Comparison of ENCODE assay signal across 14 cellular contexts in the genomic region with DNA sequence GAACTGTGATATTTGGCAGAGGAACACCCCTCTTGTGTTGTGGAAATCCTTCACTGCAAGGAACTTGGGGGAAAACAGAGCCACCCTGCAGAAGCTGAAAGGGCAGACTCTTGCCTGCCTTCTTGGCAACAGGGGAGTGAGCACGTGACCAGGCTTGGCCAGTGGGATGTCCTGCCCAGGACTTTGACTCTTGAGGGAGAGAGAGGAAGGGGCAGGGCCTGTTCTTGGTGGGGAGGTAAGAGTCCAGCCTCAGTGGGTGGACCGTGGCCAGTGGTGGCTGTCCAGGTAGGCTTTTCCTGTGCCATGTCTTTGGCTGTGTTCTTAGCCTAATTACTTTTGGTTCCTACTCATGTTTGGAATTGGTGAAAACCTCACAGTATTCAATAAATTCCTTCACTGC. TPM values are rescaled to one million over a fixed set of nuclear protein-coding genes. Genes with fewer than 3 reads are reported as not detected.
A peak's percentile ranks its signal among the peaks of the same experiment; 100 is the strongest.
DNase-seq lines count a peak whose midpoint lies in the region; ATAC-seq, FAIRE-seq and TF ChIP-seq lines count a peak whose summit lies in the region.
"Had no signal": no experiment of that assay in that cellular context is flagged by ENCODE, and none has a peak within 500 bp of the region (broad histone marks: within the 10 kb centered on the region; RNA-seq: fewer than 3 reads in every experiment).

No MANE protein-coding gene starts in this region.

- H3K4me1 Mint-ChIP-seq in stimulated activated naive CD8-positive, alpha-beta T cell treated with anti-CD3 and anti-CD28 coated beads, Interleukin-15, Interleukin-2, amounts not matched to agents 100 ng/mL and 50 ng/mL, for 24 hours (ENCODE audit: low read depth): peaks cover 11% of the 10 kb centered on the region
- peaks cover 12% of the 10 kb centered on the region for H3K4me1 Mint-ChIP-seq in WTC11

- BruUV-seq in HepG2 (replicated peaks; lab: Mats Ljungman, UMichigan): no TSS peak

- no peak for TF ChIP-seq RAD21 in HepG2 (CRISPR knock-in tag; IDR thresholded peaks at IDR 0.05)

- H3K27ac Mint-ChIP-seq in stimulated activated naive CD8-positive, alpha-beta T cell treated with anti-CD3 and anti-CD28 coated beads, Interleukin-15, Interleukin-2, amounts not matched to agents 100 ng/mL and 50 ng/mL, for 24 hours: peak overlapping the region; percentile 53
- no peak overlapping the region for H3K27ac Mint-ChIP-seq in WTC11
- H3K27ac Mint-ChIP-seq: activated naive CD4-positive, alpha-beta T cell treated with anti-CD3 and anti-CD28 coated beads, Interleukin-2, amount 50 U/mL, for 72 hours had no signal

- H3K79me2 ChIP-seq in HepG2 (ENCODE audit: insufficient read depth, low read length): no peaks in the 10 kb centered on the region

- FAIRE-seq in HepG2 (lab: Jason Lieb, UNC): peak; percentile 67
- FAIRE-seq: G401.6 had no signal

- H2AFZ ChIP-seq in HepG2 (ENCODE audit: low read length): no peak overlapping the region

- POLR2A ChIA-PET in WTC11 (lab: Charles Lee) (interaction anchor here (0.7 kb wide), 1 partner anchor 205 kb away, joined by 3 read pairs; no protein-coding TSS in a partner anchor), HepG2 (lab: Yijun Ruan, JAX) (no interaction called here)

- 0% methylated on average over 2 of the region's 2 CpGs for WGBS in HepG2 (ENCODE audit: low lambda C conversion rate)

- no peaks in the 10 kb centered on the region for H3K36me3 ChIP-seq in HepG2 (replicated peaks in 1 of 2; ENCODE audit: control insufficient read depth in 1 of 2, insufficient read depth in 2 of 2, low read length in 2 of 2)
- no peaks in the 10 kb centered on the region for H3K36me3 ChIP-seq in upper lobe of right lung

- no peak for ATAC-seq in stimulated activated naive CD8-positive, alpha-beta T cell treated with anti-CD3 and anti-CD28 coated beads, Interleukin-15, Interleukin-2, amounts not matched to agents 100 U/mL and 50 U/mL, for 24 hours
- ATAC-seq in WTC11 (peak; percentile 71), HepG2 (peak; percentile 84), upper lobe of right lung (peak; percentile 56)

- no peak overlapping the region for H3K4me3 Mint-ChIP-seq in stimulated activated naive CD8-positive, alpha-beta T cell treated with anti-CD3 and anti-CD28 coated beads, Interleukin-15, Interleukin-2, amounts not matched to agents 100 ng/mL and 50 ng/mL, for 24 hours
- no peak overlapping the region for H3K4me3 Mint-ChIP-seq in WTC11
- H3K4me3 Mint-ChIP-seq: IgD-negative memory B cell; stimulated activated naive CD8-positive, alpha-beta T cell treated with anti-CD3 and anti-CD28 coated beads, Interleukin-15, amount 100 ng/mL, for 72 hours had no signal

- in situ Hi-C loops in HepG2 (cut with HindIII; ENCODE audit: extremely low pct_ligation_motif_present, low pct_unique_long_range_greater_than_20kb): no loop called here

- H3K36me3 Mint-ChIP-seq in stimulated activated naive CD8-positive, alpha-beta T cell treated with anti-CD3 and anti-CD28 coated beads, Interleukin-15, Interleukin-2, amounts not matched to agents 100 ng/mL and 50 ng/mL, for 24 hours (ENCODE audit: low read depth): no peaks in the 10 kb centered on the region
- H3K36me3 Mint-ChIP-seq in WTC11: peaks cover 2% of the 10 kb centered on the region
- H3K36me3 Mint-ChIP-seq: activated naive CD4-positive, alpha-beta T cell treated with anti-CD3 and anti-CD28 coated beads, Interleukin-2, amount 50 U/mL, for 72 hours; IgD-negative memory B cell had no signal

- DNase-seq in stimulated activated naive CD8-positive, alpha-beta T cell treated with anti-CD3 and anti-CD28 coated beads, Interleukin-15, Interleukin-2, amounts not matched to agents 100 U/mL and 50 U/mL, for 24 hours: no peak
- DNase-seq in WTC11 (ENCODE audit: low spot score) (no peak), HepG2 (ENCODE audit: low spot score) (peak; percentile 47), upper lobe of right lung (no peak), SIG-M5 (lab: John Stamatoyannopoulos, UW) (no peak), NCI-H146 (lab: John Stamatoyannopoulos, UW) (no peak), DMS114 treated with DMSO at 0.1 percent for 48 hours (lab: John Stamatoyannopoulos, UW; ENCODE audit: unreplicated experiment) (no peak)
- DNase-seq: NCI-H1930; stimulated activated CD4-positive, alpha-beta T cell treated with anti-CD3 and anti-CD28 coated beads, Interleukin-4, amount 100 ng/mL, for 24 hours; stimulated activated naive CD8-positive, alpha-beta T cell treated with anti-CD3 and anti-CD28 coated beads, Interleukin-15, amount 100 ng/mL, for 72 hours had no signal

- H3K9me3 ChIP-seq in HepG2 (ENCODE audit: low read length): no peaks in the 10 kb centered on the region
- no peaks in the 10 kb centered on the region for H3K9me3 ChIP-seq in upper lobe of right lung

- CTCF ChIA-PET in WTC11 (lab: Charles Lee): interaction anchor here (1.0 to 1.2 kb wide), 2 partner anchors 10 to 41 kb away, joined by 3 to 6 read pairs; no protein-coding TSS in a partner anchor
- CTCF ChIA-PET in HepG2 (lab: Yijun Ruan, JAX; ENCODE audit: low intra/inter-chr PET ratio, low total read pairs): no interaction called here

- intact Hi-C loops in HepG2 (cut with micrococcal nuclease; ENCODE audit: unreplicated experiment) (no loop called here), upper lobe of right lung (cut with DNase I) (no loop called here)

- H3K4me3 ChIP-seq in HepG2 (replicated peaks in 1 of 3; ENCODE audit: insufficient read depth in 1 of 3, low read depth in 2 of 3, low read length in 3 of 3) (peak overlapping the region in 1 of 3 experiments; percentile 27; a peak in 1 of 6 replicates), upper lobe of right lung (no peak overlapping the region)

- TF ChIP-seq CTCF in WTC11 (IDR thresholded peaks at IDR 0.05) (no peak), HepG2 (CRISPR knock-in tag; IDR thresholded peaks at IDR 0.05) (no peak), upper lobe of right lung (IDR thresholded peaks at IDR 0.05) (no peak)

- H3K9me3 Mint-ChIP-seq in stimulated activated naive CD8-positive, alpha-beta T cell treated with anti-CD3 and anti-CD28 coated beads, Interleukin-15, Interleukin-2, amounts not matched to agents 100 ng/mL and 50 ng/mL, for 24 hours: no peaks in the 10 kb centered on the region
- peaks cover 11% of the 10 kb centered on the region for H3K9me3 Mint-ChIP-seq in WTC11
- H3K9me3 Mint-ChIP-seq: activated naive CD4-positive, alpha-beta T cell treated with anti-CD3 and anti-CD28 coated beads, Interleukin-2, amount 50 U/mL, for 72 hours; IgD-negative memory B cell; stimulated activated naive CD8-positive, alpha-beta T cell treated with anti-CD3 and anti-CD28 coated beads, Interleukin-15, amount 100 ng/mL, for 72 hours had no signal

- H3K27me3 ChIP-seq in HepG2 (ENCODE audit: control insufficient read depth in 1 of 2, insufficient read depth in 2 of 2, low read length in 2 of 2) (no peaks in the 10 kb centered on the region), upper lobe of right lung (no peaks in the 10 kb centered on the region)

- H3K9ac ChIP-seq in HepG2 (ENCODE audit: insufficient read depth, low read depth, low read length): no peak overlapping the region

- TF ChIP-seq POLR2A in HepG2 (IDR thresholded peaks at IDR 0.05; ENCODE audit: insufficient read depth in 1 of 2, low read depth in 2 of 2, low read length in 2 of 2): peak in 1 of 2 experiments; percentile 60; a peak in 1 of 4 replicates

- TF ChIP-seq EP300 in HepG2 (IDR thresholded peaks at IDR 0.05; ENCODE audit: low read depth in 2 of 2, low read length in 2 of 2) (peak in 1 of 2 experiments; percentile 18; a peak in 1 of 4 replicates), HepG2 (CRISPR knock-in tag; IDR thresholded peaks at IDR 0.05; ENCODE audit: borderline replicate concordance) (no peak)

- H4K20me1 ChIP-seq in HepG2 (ENCODE audit: insufficient read depth, low read length): no peaks in the 10 kb centered on the region

- H3K4me2 ChIP-seq in HepG2 (ENCODE audit: low read depth, low read length): peak overlapping the region; percentile 57

- H3K4me1 ChIP-seq in HepG2 (ENCODE audit: insufficient read depth, low read length) (peaks cover 89% of the 10 kb centered on the region), upper lobe of right lung (peaks cover 5% of the 10 kb centered on the region)

- H3K27ac ChIP-seq in HepG2 (ENCODE audit: extremely low read length, insufficient read depth, low read length) (no peak overlapping the region), upper lobe of right lung (no peak overlapping the region)

- peaks cover 3% of the 10 kb centered on the region for H3K27me3 Mint-ChIP-seq in stimulated activated naive CD8-positive, alpha-beta T cell treated with anti-CD3 and anti-CD28 coated beads, Interleukin-15, Interleukin-2, amounts not matched to agents 100 ng/mL and 50 ng/mL, for 24 hours
- H3K27me3 Mint-ChIP-seq in WTC11 (ENCODE audit: low read depth): peaks cover 3% of the 10 kb centered on the region; the same call in 1 of the 2 replicates

RNA-seq across cellular contexts. Expression of gene AK2, which starts 8.6 kb away (rescaled TPM):
- total RNA-seq in WTC11 (2021) (124 to 132 TPM (median 130 TPM) in 3 replicates), HepG2 (2016; rRNA removed; fragmentation: Illumina TruSeq; extraction: Trizol) (188 and 241 TPM in 2 replicates), upper lobe of right lung (106 TPM)
- 52.1 and 74.6 TPM in 2 replicates for total RNA-seq in HepG2 (2016; cell fraction: cytosol; rRNA removed; fragmentation: Illumina TruSeq; extraction: Trizol; ENCODE audit: low read depth)
- total RNA-seq in HepG2 (2016; cell fraction: insoluble cytoplasmic fraction; rRNA removed; fragmentation: Illumina TruSeq; extraction: Trizol): 187 and 275 TPM in 2 replicates
- total RNA-seq in HepG2 (2016; cell fraction: membrane; rRNA removed; fragmentation: Illumina TruSeq; extraction: Trizol): 66.1 and 71.1 TPM in 2 replicates
- total RNA-seq in HepG2 (2016; cell fraction: nucleus; rRNA removed; fragmentation: Illumina TruSeq; extraction: Trizol): 105 and 106 TPM in 2 replicates
- polyA plus RNA-seq in HepG2 (2011; rRNA removed): 163 and 170 TPM in 2 replicates
- 225 and 227 TPM in 2 replicates for polyA plus RNA-seq in HepG2 (2011; cell fraction: cytosol; rRNA removed)
- 171 and 188 TPM in 2 replicates for polyA plus RNA-seq in HepG2 (2011; cell fraction: nucleus; rRNA removed)
- polyA plus RNA-seq in HepG2 (2012): 124 and 158 TPM in 2 replicates
- 51.9 and 61.1 TPM in 2 replicates for polyA plus RNA-seq in HepG2 (2016; cell fraction: cytosol; fragmentation: Illumina TruSeq; extraction: Trizol; ENCODE audit: low read depth)
- polyA plus RNA-seq in HepG2 (2016; cell fraction: insoluble cytoplasmic fraction; fragmentation: Illumina TruSeq; extraction: Trizol; ENCODE audit: low read depth): 273 and 291 TPM in 2 replicates
- polyA plus RNA-seq in HepG2 (2016; cell fraction: membrane; fragmentation: Illumina TruSeq; extraction: Trizol; ENCODE audit: low read depth): 58.4 and 63.7 TPM in 2 replicates
- polyA plus RNA-seq in HepG2 (2016; cell fraction: nucleus; fragmentation: Illumina TruSeq; extraction: Trizol; ENCODE audit: insufficient read depth, low read depth): 152 and 193 TPM in 2 replicates
- polyA minus RNA-seq in HepG2 (2011; rRNA and poly(A)+ RNA removed; ENCODE audit: low replicate concordance): 55.0 and 146 TPM in 2 replicates
- 54.3 and 66.4 TPM in 2 replicates for polyA minus RNA-seq in HepG2 (2011; cell fraction: cytosol; rRNA and poly(A)+ RNA removed)
- 96.8 and 148 TPM in 2 replicates for polyA minus RNA-seq in HepG2 (2011; cell fraction: nucleus; rRNA and poly(A)+ RNA removed)

RNA-seq across cellular contexts. Expression of gene AZIN2, which starts 35.7 kb away (rescaled TPM):
- total RNA-seq in WTC11 (2021): 0.89 to 1.7 TPM (median 1.1 TPM) in 3 replicates
- total RNA-seq in HepG2 (2016; rRNA removed; fragmentation: Illumina TruSeq; extraction: Trizol): 1.5 and 1.7 TPM in 2 replicates
- total RNA-seq in HepG2 (2016; cell fraction: cytosol; rRNA removed; fragmentation: Illumina TruSeq; extraction: Trizol; ENCODE audit: low read depth): 1.1 and 1.3 TPM in 2 replicates
- 1.1 and 2.1 TPM in 2 replicates for total RNA-seq in HepG2 (2016; cell fraction: insoluble cytoplasmic fraction; rRNA removed; fragmentation: Illumina TruSeq; extraction: Trizol)
- total RNA-seq in HepG2 (2016; cell fraction: membrane; rRNA removed; fragmentation: Illumina TruSeq; extraction: Trizol): 1.9 and 3.3 TPM in 2 replicates
- total RNA-seq in HepG2 (2016; cell fraction: nucleus; rRNA removed; fragmentation: Illumina TruSeq; extraction: Trizol): 3.3 and 3.6 TPM in 2 replicates
- 3.5 and 5.7 TPM in 2 replicates for polyA plus RNA-seq in HepG2 (2011; rRNA removed)
- polyA plus RNA-seq in HepG2 (2011; cell fraction: cytosol; rRNA removed): 5.0 and 5.9 TPM in 2 replicates
- 11.6 and 12.5 TPM in 2 replicates for polyA plus RNA-seq in HepG2 (2011; cell fraction: nucleus; rRNA removed)
- polyA plus RNA-seq in HepG2 (2012): 2.4 TPM in 2 replicates
- polyA plus RNA-seq in HepG2 (2016; cell fraction: cytosol; fragmentation: Illumina TruSeq; extraction: Trizol; ENCODE audit: low read depth): 1.2 and 2.1 TPM in 2 replicates
- 1.7 and 1.8 TPM in 2 replicates for polyA plus RNA-seq in HepG2 (2016; cell fraction: insoluble cytoplasmic fraction; fragmentation: Illumina TruSeq; extraction: Trizol; ENCODE audit: low read depth)
- polyA plus RNA-seq in HepG2 (2016; cell fraction: membrane; fragmentation: Illumina TruSeq; extraction: Trizol; ENCODE audit: low read depth): 1.5 and 3.1 TPM in 2 replicates
- 3.6 and 5.6 TPM in 2 replicates for polyA plus RNA-seq in HepG2 (2016; cell fraction: nucleus; fragmentation: Illumina TruSeq; extraction: Trizol; ENCODE audit: insufficient read depth, low read depth)
- 0.12 and 8.6 TPM in 2 replicates for polyA minus RNA-seq in HepG2 (2011; rRNA and poly(A)+ RNA removed; ENCODE audit: low replicate concordance)
- 2.1 and 3.6 TPM in 2 replicates for polyA minus RNA-seq in HepG2 (2011; cell fraction: cytosol; rRNA and poly(A)+ RNA removed)
- 8.3 and 8.8 TPM in 2 replicates for polyA minus RNA-seq in HepG2 (2011; cell fraction: nucleus; rRNA and poly(A)+ RNA removed)
- total RNA-seq in upper lobe of right lung: 2.3 TPM
